In the genomic region with DNA sequence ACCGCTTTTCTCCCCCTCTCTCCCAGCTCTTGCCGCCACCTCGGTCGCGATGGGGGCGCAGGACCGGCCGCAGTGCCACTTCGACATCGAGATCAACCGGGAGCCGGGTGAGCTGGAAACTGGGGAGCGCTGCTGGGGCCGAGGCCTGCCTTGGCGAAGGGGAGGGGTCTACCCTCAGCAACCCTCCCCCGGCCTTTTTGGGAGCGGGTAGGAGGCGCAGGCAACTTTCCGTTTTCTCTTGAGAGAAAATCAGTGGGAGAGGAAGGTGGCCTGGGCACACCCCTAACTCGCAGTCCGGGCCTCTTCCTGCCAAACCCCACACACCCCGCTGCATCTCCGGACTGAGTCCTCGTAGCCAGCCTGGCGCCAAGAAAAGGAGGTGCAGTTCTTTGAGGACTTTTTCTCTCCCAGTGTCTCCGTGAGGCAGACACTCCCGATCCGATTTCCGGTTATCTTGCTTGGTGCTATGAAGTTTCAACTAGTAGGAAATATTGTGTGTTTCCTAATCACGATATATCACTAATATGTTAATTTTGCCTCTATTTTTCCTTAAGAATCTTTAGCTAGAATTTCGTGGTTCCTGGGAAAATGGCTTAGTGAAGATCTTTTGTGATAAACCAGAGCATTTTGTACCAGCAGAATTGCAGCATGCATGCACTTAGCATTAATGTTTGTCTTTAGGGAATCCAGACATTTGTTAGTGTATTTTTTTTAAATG, we compare ENCODE assay signal across 1 cellular context.
A peak's percentile ranks its signal among the peaks of the same experiment; 100 is the strongest.
TF ChIP-seq lines count a peak whose summit lies in the region.

No MANE protein-coding gene starts in this region.

TF ChIP-seq in K562, 482 proteins besides CTCF, POLR2A, EP300 and RAD21 (continued from another document and continues in another):
- TF ChIP-seq, protein P1, sequence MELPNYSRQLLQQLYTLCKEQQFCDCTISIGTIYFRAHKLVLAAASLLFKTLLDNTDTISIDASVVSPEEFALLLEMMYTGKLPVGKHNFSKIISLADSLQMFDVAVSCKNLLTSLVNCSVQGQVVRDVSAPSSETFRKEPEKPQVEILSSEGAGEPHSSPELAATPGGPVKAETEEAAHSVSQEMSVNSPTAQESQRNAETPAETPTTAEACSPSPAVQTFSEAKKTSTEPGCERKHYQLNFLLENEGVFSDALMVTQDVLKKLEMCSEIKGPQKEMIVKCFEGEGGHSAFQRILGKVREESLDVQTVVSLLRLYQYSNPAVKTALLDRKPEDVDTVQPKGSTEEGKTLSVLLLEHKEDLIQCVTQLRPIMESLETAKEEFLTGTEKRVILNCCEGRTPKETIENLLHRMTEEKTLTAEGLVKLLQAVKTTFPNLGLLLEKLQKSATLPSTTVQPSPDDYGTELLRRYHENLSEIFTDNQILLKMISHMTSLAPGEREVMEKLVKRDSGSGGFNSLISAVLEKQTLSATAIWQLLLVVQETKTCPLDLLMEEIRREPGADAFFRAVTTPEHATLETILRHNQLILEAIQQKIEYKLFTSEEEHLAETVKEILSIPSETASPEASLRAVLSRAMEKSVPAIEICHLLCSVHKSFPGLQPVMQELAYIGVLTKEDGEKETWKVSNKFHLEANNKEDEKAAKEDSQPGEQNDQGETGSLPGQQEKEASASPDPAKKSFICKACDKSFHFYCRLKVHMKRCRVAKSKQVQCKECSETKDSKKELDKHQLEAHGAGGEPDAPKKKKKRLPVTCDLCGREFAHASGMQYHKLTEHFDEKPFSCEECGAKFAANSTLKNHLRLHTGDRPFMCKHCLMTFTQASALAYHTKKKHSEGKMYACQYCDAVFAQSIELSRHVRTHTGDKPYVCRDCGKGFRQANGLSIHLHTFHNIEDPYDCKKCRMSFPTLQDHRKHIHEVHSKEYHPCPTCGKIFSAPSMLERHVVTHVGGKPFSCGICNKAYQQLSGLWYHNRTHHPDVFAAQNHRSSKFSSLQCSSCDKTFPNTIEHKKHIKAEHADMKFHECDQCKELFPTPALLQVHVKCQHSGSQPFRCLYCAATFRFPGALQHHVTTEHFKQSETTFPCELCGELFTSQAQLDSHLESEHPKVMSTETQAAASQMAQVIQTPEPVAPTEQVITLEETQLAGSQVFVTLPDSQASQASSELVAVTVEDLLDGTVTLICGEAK (IDR thresholded peaks at IDR 0.05), result peak; percentile 63
- TF ChIP-seq, protein P1 (CRISPR knock-in tag; IDR thresholded peaks at IDR 0.05), result no peak
- TF ChIP-seq HNRNPLL (IDR thresholded peaks at IDR 0.05; ENCODE audit: low read depth, low read length, poor library complexity, severe bottlenecking) (no peak), CREB1 (IDR thresholded peaks at IDR 0.05) (no peak), CREB1 (CRISPR knock-in tag; IDR thresholded peaks at IDR 0.05) (no peak), ZSCAN29 (IDR thresholded peaks at IDR 0.05) (0 out of 2 replicates have a peak, but pooled peaks have one; percentile 52), HEY1 (CRISPR knock-in tag; IDR thresholded peaks at IDR 0.05; ENCODE audit: borderline replicate concordance) (peak; percentile 46; the same call in 1 of the 2 replicates), ZBTB49 (CRISPR knock-in tag; IDR thresholded peaks at IDR 0.05; ENCODE audit: borderline replicate concordance) (no peak), NR2C1 (IDR thresholded peaks at IDR 0.05) (no peak), NR2C1 (tag; IDR thresholded peaks at IDR 0.05) (no peak), CEBPG (CRISPR knock-in tag; IDR thresholded peaks at IDR 0.05) (no peak), CEBPG (tag; conservative IDR thresholded peaks at IDR 0.05 in 1 of 2, IDR thresholded peaks at IDR 0.05 in 1 of 2) (no peak), ZNF133 (CRISPR knock-in tag; IDR thresholded peaks at IDR 0.05) (no peak), E2F3 (CRISPR knock-in tag; IDR thresholded peaks at IDR 0.05) (peak; percentile 19; the same call in 1 of the 2 replicates), KDM1A (IDR thresholded peaks at IDR 0.05) (no peak), ZC3H11A (IDR thresholded peaks at IDR 0.05; ENCODE audit: low read depth, low read length) (no peak), TCF7 (IDR thresholded peaks at IDR 0.05; ENCODE audit: borderline replicate concordance) (0 out of 2 replicates have a peak, but pooled peaks have one; percentile 22), ARHGAP35 (IDR thresholded peaks at IDR 0.05; ENCODE audit: partially characterized antibody) (peak; percentile 32), AFF1 (IDR thresholded peaks at IDR 0.05; ENCODE audit: low read depth in 1 of 2, partially characterized antibody in 2 of 2) (peak; percentile 27 to 64), SNRNP70 (optimal IDR thresholded peaks at IDR 0.05; ENCODE audit: low read depth, low read length) (no peak), IRF2 (CRISPR knock-in tag; IDR thresholded peaks at IDR 0.05) (no peak), HINFP (tag; conservative IDR thresholded peaks at IDR 0.05; ENCODE audit: low read depth) (no peak), RBBP5 (IDR thresholded peaks at IDR 0.05; ENCODE audit: borderline replicate concordance, insufficient read depth, low read length, poor library complexity, severe bottlenecking) (peak; percentile 91), ZBTB2 (IDR thresholded peaks at IDR 0.05) (peak; percentile 66; the same call in 1 of the 2 replicates), ZNF444 (CRISPR knock-in tag; IDR thresholded peaks at IDR 0.05) (0 out of 2 replicates have a peak, but pooled peaks have one; percentile 30), HMG20A (CRISPR knock-in tag; conservative IDR thresholded peaks at IDR 0.05) (no peak), ILK (tag; IDR thresholded peaks at IDR 0.05; ENCODE audit: borderline replicate concordance, low read depth) (no peak), NCOR1 (IDR thresholded peaks at IDR 0.05) (no peak; the same call in 1 of the 2 replicates), POLR2G (IDR thresholded peaks at IDR 0.05; ENCODE audit: low read depth, low read length) (peak; percentile 81), TFAM (CRISPR knock-in tag; conservative IDR thresholded peaks at IDR 0.05) (no peak), SAP30 (IDR thresholded peaks at IDR 0.05; ENCODE audit: borderline replicate concordance, insufficient read depth, low read depth, low read length, poor library complexity, severe bottlenecking) (peak; percentile 59), ZNF282 (CRISPR knock-in tag; IDR thresholded peaks at IDR 0.05) (no peak)
- TF ChIP-seq, protein P2, sequence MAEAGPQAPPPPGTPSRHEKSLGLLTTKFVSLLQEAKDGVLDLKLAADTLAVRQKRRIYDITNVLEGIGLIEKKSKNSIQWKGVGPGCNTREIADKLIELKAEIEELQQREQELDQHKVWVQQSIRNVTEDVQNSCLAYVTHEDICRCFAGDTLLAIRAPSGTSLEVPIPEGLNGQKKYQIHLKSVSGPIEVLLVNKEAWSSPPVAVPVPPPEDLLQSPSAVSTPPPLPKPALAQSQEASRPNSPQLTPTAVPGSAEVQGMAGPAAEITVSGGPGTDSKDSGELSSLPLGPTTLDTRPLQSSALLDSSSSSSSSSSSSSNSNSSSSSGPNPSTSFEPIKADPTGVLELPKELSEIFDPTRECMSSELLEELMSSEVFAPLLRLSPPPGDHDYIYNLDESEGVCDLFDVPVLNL (CRISPR knock-in tag; IDR thresholded peaks at IDR 0.05; ENCODE audit: low read depth), result no peak
- TF ChIP-seq, protein P3, sequence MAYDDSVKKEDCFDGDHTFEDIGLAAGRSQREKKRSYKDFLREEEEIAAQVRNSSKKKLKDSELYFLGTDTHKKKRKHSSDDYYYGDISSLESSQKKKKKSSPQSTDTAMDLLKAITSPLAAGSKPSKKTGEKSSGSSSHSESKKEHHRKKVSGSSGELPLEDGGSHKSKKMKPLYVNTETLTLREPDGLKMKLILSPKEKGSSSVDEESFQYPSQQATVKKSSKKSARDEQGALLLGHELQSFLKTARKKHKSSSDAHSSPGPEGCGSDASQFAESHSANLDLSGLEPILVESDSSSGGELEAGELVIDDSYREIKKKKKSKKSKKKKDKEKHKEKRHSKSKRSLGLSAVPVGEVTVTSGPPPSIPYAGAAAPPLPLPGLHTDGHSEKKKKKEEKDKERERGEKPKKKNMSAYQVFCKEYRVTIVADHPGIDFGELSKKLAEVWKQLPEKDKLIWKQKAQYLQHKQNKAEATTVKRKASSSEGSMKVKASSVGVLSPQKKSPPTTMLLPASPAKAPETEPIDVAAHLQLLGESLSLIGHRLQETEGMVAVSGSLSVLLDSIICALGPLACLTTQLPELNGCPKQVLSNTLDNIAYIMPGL (CRISPR knock-in tag; IDR thresholded peaks at IDR 0.05), result peak; percentile 57; the same call in 1 of the 2 replicates
